13 cellular contexts compared by ENCODE assay signal in genomic region chr17:19361326-19361725, GRCh38. TPM values are rescaled to one million over a fixed set of nuclear protein-coding genes. Genes with fewer than 3 reads are reported as not detected.
DNase-seq lines count a peak whose midpoint lies in the region; ATAC-seq, FAIRE-seq and TF ChIP-seq lines count a peak whose summit lies in the region.
"Had no signal": no experiment of that assay in that cellular context is flagged by ENCODE, and none has a peak within 500 bp of the region (broad histone marks: within the 10 kb centered on the region; RNA-seq: fewer than 3 reads in every experiment).

No MANE protein-coding gene starts in this region.

- H3K79me2 ChIP-seq in HepG2 (ENCODE audit: insufficient read depth, low read length): peaks cover 7% of the 10 kb centered on the region

- in situ Hi-C loops in HepG2 (cut with HindIII; ENCODE audit: extremely low pct_ligation_motif_present, low pct_unique_long_range_greater_than_20kb): loop anchor here (5.0 to 10.0 kb wide), 2 partner anchors 86 to 403 kb away; no protein-coding TSS in a partner anchor

- H3K27me3 Mint-ChIP-seq in activated CD4-positive, alpha-beta memory T cell treated with anti-CD3 and anti-CD28 coated beads for 36 hours: peaks cover 4% of the 10 kb centered on the region
- H3K27me3 Mint-ChIP-seq in immature natural killer cell (ENCODE audit: low read depth in 3 of 3): peaks cover 7 to 15% (median 8%) of the 10 kb centered on the region in 3 donors

- H3K4me1 ChIP-seq in HepG2 (ENCODE audit: insufficient read depth, low read length): peaks cover 46% of the 10 kb centered on the region
- peaks cover 0 to 8% (median 3%) of the 10 kb centered on the region in 4 donors for H3K4me1 ChIP-seq in right lobe of liver
- H3K4me1 ChIP-seq in aorta (ENCODE audit: control insufficient read depth in 1 of 2, insufficient read depth in 2 of 2, low read length in 2 of 2): no peaks in the 10 kb centered on the region

- CTCF ChIA-PET in HepG2 (lab: Yijun Ruan, JAX; ENCODE audit: low intra/inter-chr PET ratio, low total read pairs): no interaction called here
- CTCF ChIA-PET in activated CD4-positive, alpha-beta memory T cell treated with anti-CD3 and anti-CD28 coated beads for 36 hours (lab: Charles Lee): interaction anchor here (2.9 to 5.9 kb wide), 2 partner anchors 86 to 93 kb away, joined by 14 to 164 read pairs; no protein-coding TSS in a partner anchor

- no peaks in the 10 kb centered on the region for H3K36me3 Mint-ChIP-seq in activated CD4-positive, alpha-beta memory T cell treated with anti-CD3 and anti-CD28 coated beads for 36 hours
- peaks cover 0 to 8% (median 6%) of the 10 kb centered on the region in 3 donors for H3K36me3 Mint-ChIP-seq in immature natural killer cell

- H3K9ac ChIP-seq in HepG2 (ENCODE audit: insufficient read depth, low read depth, low read length): peak overlapping the region; percentile 84

- no peak for TF ChIP-seq RAD21 in HepG2 (CRISPR knock-in tag; IDR thresholded peaks at IDR 0.05)

- POLR2A ChIA-PET in HepG2 (lab: Yijun Ruan, JAX): interaction anchor here (2.7 to 2.9 kb wide), 2 partner anchors 16 to 23 kb away, joined by 39 to 42 read pairs; partner anchors contain the start of gene MAPK7
- POLR2A ChIA-PET in activated CD4-positive, alpha-beta memory T cell treated with anti-CD3 and anti-CD28 coated beads for 36 hours (lab: Charles Lee): no interaction called here

- intact Hi-C loops in HepG2 (cut with micrococcal nuclease; ENCODE audit: unreplicated experiment): no loop called here
- intact Hi-C loops in right lobe of liver (cut with DNase I): loop anchor here in 1 of 2 donors (10.0 kb wide), 1 partner anchor 93 kb away; no protein-coding TSS in a partner anchor
- intact Hi-C loops in activated CD4-positive, alpha-beta memory T cell treated with anti-CD3 and anti-CD28 coated beads for 36 hours (cut with micrococcal nuclease): loop anchor here (5.0 kb wide), 2 partner anchors 146 to 406 kb away; no protein-coding TSS in a partner anchor
- intact Hi-C loops in aorta (cut with DNase I): loop anchor here (5.0 to 10.0 kb wide), 5 partner anchors 86 to 401 kb away; partner anchors contain the start of gene ALDH3A2 (in 1 of the 2)

- ATAC-seq in HepG2: no peak
- no peak for ATAC-seq in right lobe of liver
- no peak for ATAC-seq in aorta (ENCODE audit: low FRiP score)

- no TSS peak for BruUV-seq in HepG2 (replicated peaks; lab: Mats Ljungman, UMichigan)

- no peak overlapping the region for H3K27ac Mint-ChIP-seq in activated CD4-positive, alpha-beta memory T cell treated with anti-CD3 and anti-CD28 coated beads for 36 hours
- peak overlapping the region in 3 of 6 donors; percentile 30 to 79 (median 58) for H3K27ac Mint-ChIP-seq in immature natural killer cell

- no peak for FAIRE-seq in HepG2 (lab: Jason Lieb, UNC)

- TF ChIP-seq EP300 in HepG2 (IDR thresholded peaks at IDR 0.05; ENCODE audit: low read depth in 2 of 2, low read length in 2 of 2) (no peak), HepG2 (CRISPR knock-in tag; IDR thresholded peaks at IDR 0.05; ENCODE audit: borderline replicate concordance) (no peak)

- H2AFZ ChIP-seq in HepG2 (ENCODE audit: low read length): no peak overlapping the region

- H3K36me3 ChIP-seq in HepG2 (replicated peaks in 1 of 2; ENCODE audit: control insufficient read depth in 1 of 2, insufficient read depth in 2 of 2, low read length in 2 of 2) (peaks cover 8 to 14% of the 10 kb centered on the region in 2 experiments; a peak in 4 of 5 replicates), right lobe of liver (no peaks in the 10 kb centered on the region), aorta (ENCODE audit: control insufficient read depth in 1 of 2, insufficient read depth in 2 of 2, low read length in 1 of 2) (no peaks in the 10 kb centered on the region)

- H3K4me2 ChIP-seq in HepG2 (ENCODE audit: low read depth, low read length): peak overlapping the region; percentile 100

- H3K4me3 ChIP-seq in HepG2 (replicated peaks in 1 of 3; ENCODE audit: insufficient read depth in 1 of 3, low read depth in 2 of 3, low read length in 3 of 3) (peak overlapping the region in 2 of 3 experiments; percentile 37 to 74), right lobe of liver (no peak overlapping the region), aorta (ENCODE audit: low read length in 2 of 2) (no peak overlapping the region)

- H3K27ac ChIP-seq in HepG2 (ENCODE audit: extremely low read length, insufficient read depth, low read length): no peak overlapping the region
- H3K27ac ChIP-seq in right lobe of liver: no peak overlapping the region
- no peak overlapping the region for H3K27ac ChIP-seq in aorta (ENCODE audit: low read depth in 1 of 2, low read length in 2 of 2)

- H3K9me3 Mint-ChIP-seq in activated CD4-positive, alpha-beta memory T cell treated with anti-CD3 and anti-CD28 coated beads for 36 hours: no peaks in the 10 kb centered on the region
- H3K9me3 Mint-ChIP-seq in immature natural killer cell: no peaks in the 10 kb centered on the region

- H3K27me3 ChIP-seq in HepG2 (ENCODE audit: control insufficient read depth in 1 of 2, insufficient read depth in 2 of 2, low read length in 2 of 2) (no peaks in the 10 kb centered on the region), right lobe of liver (no peaks in the 10 kb centered on the region), aorta (ENCODE audit: control insufficient read depth in 1 of 2, insufficient read depth in 2 of 2, low read length in 1 of 2) (no peaks in the 10 kb centered on the region)
- H3K27me3 ChIP-seq: heart right ventricle, testis had no signal

- TF ChIP-seq CTCF in HepG2 (CRISPR knock-in tag; IDR thresholded peaks at IDR 0.05) (no peak), right lobe of liver (IDR thresholded peaks at IDR 0.05) (no peak)

- WGBS in HepG2 (ENCODE audit: low lambda C conversion rate): 85% methylated on average over 6 of the region's 6 CpGs
- WGBS in right lobe of liver (ENCODE audit: insufficient coverage, low coverage, low lambda C conversion rate, missing lambda C conversion rate): 71% methylated on average over 6 of the region's 6 CpGs
- 81 to 82% methylated on average over 6 of the region's 6 CpGs for WGBS in aorta, 2 donors

- H4K20me1 ChIP-seq in HepG2 (ENCODE audit: insufficient read depth, low read length): no peaks in the 10 kb centered on the region

- DNase-seq in HepG2 (ENCODE audit: low spot score): no peak
- no peak for DNase-seq in right lobe of liver
- DNase-seq in activated CD4-positive, alpha-beta memory T cell treated with anti-CD3 and anti-CD28 coated beads for 36 hours: no peak
- DNase-seq in immature natural killer cell: no peak
- DNase-seq in aorta: peak; percentile 46 to 73
- no peak for DNase-seq in NCI-H1694 (lab: John Stamatoyannopoulos, UW)
- no peak for DNase-seq in Kasumi-1 (lab: John Stamatoyannopoulos, UW)
- DNase-seq in iPS-NIHi7 (ENCODE audit: extremely low spot score): no peak
- DNase-seq: activated CD4-positive, alpha-beta T cell treated with anti-CD3 and anti-CD28 coated beads, Interleukin-2, amount 50 U/mL, for 48 hours; cerebellar nuclear complex; heart right ventricle; stimulated activated CD4-positive, alpha-beta T cell treated with anti-CD3 and anti-CD28 coated beads, Interleukin-2, amount 100 ng/mL, for 24 hours; testis had no signal

- no peak for TF ChIP-seq POLR2A in HepG2 (IDR thresholded peaks at IDR 0.05; ENCODE audit: insufficient read depth in 1 of 2, low read depth in 2 of 2, low read length in 2 of 2)
- no peak for TF ChIP-seq POLR2A in right lobe of liver (IDR thresholded peaks at IDR 0.05)

- H3K9me3 ChIP-seq in HepG2 (ENCODE audit: low read length) (no peaks in the 10 kb centered on the region), right lobe of liver (no peaks in the 10 kb centered on the region), aorta (ENCODE audit: control insufficient read depth, low read length) (no peaks in the 10 kb centered on the region)
- H3K9me3 ChIP-seq: heart right ventricle, testis had no signal

- H3K4me1 Mint-ChIP-seq in activated CD4-positive, alpha-beta memory T cell treated with anti-CD3 and anti-CD28 coated beads for 36 hours (ENCODE audit: low read depth): peaks cover 8% of the 10 kb centered on the region
- peaks cover 36 to 40% of the 10 kb centered on the region in 2 donors for H3K4me1 Mint-ChIP-seq in immature natural killer cell

- peak overlapping the region; percentile 10 for H3K4me3 Mint-ChIP-seq in activated CD4-positive, alpha-beta memory T cell treated with anti-CD3 and anti-CD28 coated beads for 36 hours
- peak overlapping the region; percentile 51 to 74 (median 64) for H3K4me3 Mint-ChIP-seq in immature natural killer cell

RNA-seq across cellular contexts. Expression of gene B9D1, which starts 1.2 kb away (rescaled TPM):
- total RNA-seq in HepG2 (2016; rRNA removed; fragmentation: Illumina TruSeq; extraction: Trizol): 26.2 and 27.7 TPM in 2 replicates
- 7.2 and 9.1 TPM in 2 replicates for total RNA-seq in HepG2 (2016; cell fraction: cytosol; rRNA removed; fragmentation: Illumina TruSeq; extraction: Trizol; ENCODE audit: low read depth)
- total RNA-seq in HepG2 (2016; cell fraction: insoluble cytoplasmic fraction; rRNA removed; fragmentation: Illumina TruSeq; extraction: Trizol): 28.5 TPM in 2 replicates
- 9.6 and 12.5 TPM in 2 replicates for total RNA-seq in HepG2 (2016; cell fraction: membrane; rRNA removed; fragmentation: Illumina TruSeq; extraction: Trizol)
- 16.8 and 19.2 TPM in 2 replicates for total RNA-seq in HepG2 (2016; cell fraction: nucleus; rRNA removed; fragmentation: Illumina TruSeq; extraction: Trizol)
- 28.7 and 31.1 TPM in 2 replicates for polyA plus RNA-seq in HepG2 (2011; rRNA removed)
- polyA plus RNA-seq in HepG2 (2011; cell fraction: cytosol; rRNA removed): 19.7 and 34.3 TPM in 2 replicates
- 46.3 and 48.7 TPM in 2 replicates for polyA plus RNA-seq in HepG2 (2011; cell fraction: nucleus; rRNA removed)
- 11.8 and 12.8 TPM in 2 replicates for polyA plus RNA-seq in HepG2 (2012)
- 6.7 and 10.3 TPM in 2 replicates for polyA plus RNA-seq in HepG2 (2016; cell fraction: cytosol; fragmentation: Illumina TruSeq; extraction: Trizol; ENCODE audit: low read depth)
- 27.9 and 32.0 TPM in 2 replicates for polyA plus RNA-seq in HepG2 (2016; cell fraction: insoluble cytoplasmic fraction; fragmentation: Illumina TruSeq; extraction: Trizol; ENCODE audit: low read depth)
- polyA plus RNA-seq in HepG2 (2016; cell fraction: membrane; fragmentation: Illumina TruSeq; extraction: Trizol; ENCODE audit: low read depth): 6.2 and 7.2 TPM in 2 replicates
- polyA plus RNA-seq in HepG2 (2016; cell fraction: nucleus; fragmentation: Illumina TruSeq; extraction: Trizol; ENCODE audit: insufficient read depth, low read depth): 31.9 and 36.2 TPM in 2 replicates
- 24.4 and 68.8 TPM in 2 replicates for polyA minus RNA-seq in HepG2 (2011; rRNA and poly(A)+ RNA removed; ENCODE audit: low replicate concordance)
- polyA minus RNA-seq in HepG2 (2011; cell fraction: cytosol; rRNA and poly(A)+ RNA removed): 7.4 and 11.4 TPM in 2 replicates
- polyA minus RNA-seq in HepG2 (2011; cell fraction: nucleus; rRNA and poly(A)+ RNA removed): 19.1 and 22.0 TPM in 2 replicates
- 10 to 100 TPM in 2 of 6 experiments, 1 to 10 TPM in 4; 2.3 to 27.9 (median 5.7) TPM for total RNA-seq in right lobe of liver
- 1 to 10 TPM; 7.2 to 7.6 TPM for total RNA-seq in activated CD4-positive, alpha-beta memory T cell treated with anti-CD3 and anti-CD28 coated beads for 36 hours
- 1 to 10 TPM; 2.5 to 4.4 (median 2.5) TPM for polyA plus RNA-seq in immature natural killer cell
- 1 to 10 TPM; 7.3 to 8.9 TPM for total RNA-seq in aorta
- 10 to 100 TPM in 1 of 2 donors, 1 to 10 TPM in 1; 9.5 to 16.5 TPM for polyA plus RNA-seq in aorta

RNA-seq across cellular contexts. Expression of gene MAPK7, which starts 17.0 kb away (rescaled TPM):
- 2.9 and 3.7 TPM in 2 replicates for total RNA-seq in HepG2 (2016; rRNA removed; fragmentation: Illumina TruSeq; extraction: Trizol)
- total RNA-seq in HepG2 (2016; cell fraction: cytosol; rRNA removed; fragmentation: Illumina TruSeq; extraction: Trizol; ENCODE audit: low read depth): 2.7 and 3.5 TPM in 2 replicates
- 3.5 and 4.6 TPM in 2 replicates for total RNA-seq in HepG2 (2016; cell fraction: insoluble cytoplasmic fraction; rRNA removed; fragmentation: Illumina TruSeq; extraction: Trizol)
- 4.4 and 4.5 TPM in 2 replicates for total RNA-seq in HepG2 (2016; cell fraction: membrane; rRNA removed; fragmentation: Illumina TruSeq; extraction: Trizol)
- 5.1 and 5.6 TPM in 2 replicates for total RNA-seq in HepG2 (2016; cell fraction: nucleus; rRNA removed; fragmentation: Illumina TruSeq; extraction: Trizol)
- 5.9 and 6.4 TPM in 2 replicates for polyA plus RNA-seq in HepG2 (2011; rRNA removed)
- polyA plus RNA-seq in HepG2 (2011; cell fraction: cytosol; rRNA removed): 2.6 TPM in 2 replicates
- 15.5 and 19.3 TPM in 2 replicates for polyA plus RNA-seq in HepG2 (2011; cell fraction: nucleus; rRNA removed)
- 4.7 and 7.2 TPM in 2 replicates for polyA plus RNA-seq in HepG2 (2012)
- polyA plus RNA-seq in HepG2 (2016; cell fraction: cytosol; fragmentation: Illumina TruSeq; extraction: Trizol; ENCODE audit: low read depth): 2.3 and 3.1 TPM in 2 replicates
- polyA plus RNA-seq in HepG2 (2016; cell fraction: insoluble cytoplasmic fraction; fragmentation: Illumina TruSeq; extraction: Trizol; ENCODE audit: low read depth): 5.8 and 8.5 TPM in 2 replicates
- polyA plus RNA-seq in HepG2 (2016; cell fraction: membrane; fragmentation: Illumina TruSeq; extraction: Trizol; ENCODE audit: low read depth): 4.2 TPM in 2 replicates
- 12.9 and 19.5 TPM in 2 replicates for polyA plus RNA-seq in HepG2 (2016; cell fraction: nucleus; fragmentation: Illumina TruSeq; extraction: Trizol; ENCODE audit: insufficient read depth, low read depth)
- 23.8 and 23.9 TPM in 2 replicates for polyA minus RNA-seq in HepG2 (2011; rRNA and poly(A)+ RNA removed; ENCODE audit: low replicate concordance)
- polyA minus RNA-seq in HepG2 (2011; cell fraction: cytosol; rRNA and poly(A)+ RNA removed): 4.7 and 7.5 TPM in 2 replicates
- polyA minus RNA-seq in HepG2 (2011; cell fraction: nucleus; rRNA and poly(A)+ RNA removed): 20.3 and 20.4 TPM in 2 replicates
- 1 to 10 TPM; 5.7 to 9.2 (median 6.7) TPM for total RNA-seq in right lobe of liver
- total RNA-seq in activated CD4-positive, alpha-beta memory T cell treated with anti-CD3 and anti-CD28 coated beads for 36 hours: 10 to 100 TPM; 15.4 to 17.2 TPM
- 10 to 100 TPM in 1 of 3 donors, 1 to 10 TPM in 2; 3.4 to 23.0 (median 7.3) TPM for polyA plus RNA-seq in immature natural killer cell
- total RNA-seq in aorta: 10 to 100 TPM; 33.5 to 34.1 TPM
- 10 to 100 TPM in 1 of 2 donors, 1 to 10 TPM in 1; 5.4 to 25.6 TPM for polyA plus RNA-seq in aorta

RNA-seq across cellular contexts. Expression of gene MFAP4, which starts 25.7 kb away (rescaled TPM):
- total RNA-seq in HepG2 (2016; rRNA removed; fragmentation: Illumina TruSeq; extraction: Trizol) (not detected in 2 replicates), right lobe of liver (10 to 100 TPM in 2 of 6 experiments, 1 to 10 TPM in 4; 2.3 to 12.0 (median 6.5) TPM), aorta (100 to 1,000 TPM; 271 to 564 TPM)
- total RNA-seq in HepG2 (2016; cell fraction: cytosol; rRNA removed; fragmentation: Illumina TruSeq; extraction: Trizol; ENCODE audit: low read depth): not detected in 2 replicates
- total RNA-seq in HepG2 (2016; cell fraction: insoluble cytoplasmic fraction; rRNA removed; fragmentation: Illumina TruSeq; extraction: Trizol): 0.13 TPM in 1 of 2 replicates, not detected in the other
- total RNA-seq in HepG2 (2016; cell fraction: membrane; rRNA removed; fragmentation: Illumina TruSeq; extraction: Trizol): not detected in 2 replicates
- not detected in 2 replicates for total RNA-seq in HepG2 (2016; cell fraction: nucleus; rRNA removed; fragmentation: Illumina TruSeq; extraction: Trizol)
- polyA plus RNA-seq in HepG2 (2011; rRNA removed) (0.08 and 0.59 TPM in 2 replicates), immature natural killer cell (under 1 TPM in 1 of 3 donors, not detected in 2; 0.18 TPM), aorta (100 to 1,000 TPM; 324 to 793 TPM)
- polyA plus RNA-seq in HepG2 (2011; cell fraction: cytosol; rRNA removed): 0.16 and 0.23 TPM in 2 replicates
- 0.23 and 0.88 TPM in 2 replicates for polyA plus RNA-seq in HepG2 (2011; cell fraction: nucleus; rRNA removed)
- polyA plus RNA-seq in HepG2 (2012): 0.27 and 0.75 TPM in 2 replicates
- not detected in 2 replicates for polyA plus RNA-seq in HepG2 (2016; cell fraction: cytosol; fragmentation: Illumina TruSeq; extraction: Trizol; ENCODE audit: low read depth)
- polyA plus RNA-seq in HepG2 (2016; cell fraction: insoluble cytoplasmic fraction; fragmentation: Illumina TruSeq; extraction: Trizol; ENCODE audit: low read depth): not detected in 2 replicates
- not detected in 2 replicates for polyA plus RNA-seq in HepG2 (2016; cell fraction: membrane; fragmentation: Illumina TruSeq; extraction: Trizol; ENCODE audit: low read depth)
- polyA plus RNA-seq in HepG2 (2016; cell fraction: nucleus; fragmentation: Illumina TruSeq; extraction: Trizol; ENCODE audit: insufficient read depth, low read depth): not detected in 2 replicates
- 0.12 TPM in 1 of 2 replicates, not detected in the other for polyA minus RNA-seq in HepG2 (2011; rRNA and poly(A)+ RNA removed; ENCODE audit: low replicate concordance)
- 0.69 TPM in 1 of 2 replicates, not detected in the other for polyA minus RNA-seq in HepG2 (2011; cell fraction: cytosol; rRNA and poly(A)+ RNA removed)
- not detected in 2 replicates for polyA minus RNA-seq in HepG2 (2011; cell fraction: nucleus; rRNA and poly(A)+ RNA removed)
- not detected for total RNA-seq in activated CD4-positive, alpha-beta memory T cell treated with anti-CD3 and anti-CD28 coated beads for 36 hours

RNA-seq across cellular contexts. Expression of gene RNF112, which starts 49.7 kb away (rescaled TPM):
- total RNA-seq in HepG2 (2016; rRNA removed; fragmentation: Illumina TruSeq; extraction: Trizol): not detected in 2 replicates
- not detected in 2 replicates for total RNA-seq in HepG2 (2016; cell fraction: cytosol; rRNA removed; fragmentation: Illumina TruSeq; extraction: Trizol; ENCODE audit: low read depth)
- not detected in 2 replicates for total RNA-seq in HepG2 (2016; cell fraction: insoluble cytoplasmic fraction; rRNA removed; fragmentation: Illumina TruSeq; extraction: Trizol)
- not detected in 2 replicates for total RNA-seq in HepG2 (2016; cell fraction: membrane; rRNA removed; fragmentation: Illumina TruSeq; extraction: Trizol)
- not detected in 2 replicates for total RNA-seq in HepG2 (2016; cell fraction: nucleus; rRNA removed; fragmentation: Illumina TruSeq; extraction: Trizol)
- polyA plus RNA-seq in HepG2 (2011; rRNA removed): 0.01 and 0.05 TPM in 2 replicates
- 0.01 TPM in 1 of 2 replicates, not detected in the other for polyA plus RNA-seq in HepG2 (2011; cell fraction: cytosol; rRNA removed)
- 0.73 and 0.85 TPM in 2 replicates for polyA plus RNA-seq in HepG2 (2011; cell fraction: nucleus; rRNA removed)
- 0.27 and 0.52 TPM in 2 replicates for polyA plus RNA-seq in HepG2 (2012)
- polyA plus RNA-seq in HepG2 (2016; cell fraction: cytosol; fragmentation: Illumina TruSeq; extraction: Trizol; ENCODE audit: low read depth): not detected in 2 replicates
- not detected in 2 replicates for polyA plus RNA-seq in HepG2 (2016; cell fraction: insoluble cytoplasmic fraction; fragmentation: Illumina TruSeq; extraction: Trizol; ENCODE audit: low read depth)
- not detected in 2 replicates for polyA plus RNA-seq in HepG2 (2016; cell fraction: membrane; fragmentation: Illumina TruSeq; extraction: Trizol; ENCODE audit: low read depth)
- not detected in 2 replicates for polyA plus RNA-seq in HepG2 (2016; cell fraction: nucleus; fragmentation: Illumina TruSeq; extraction: Trizol; ENCODE audit: insufficient read depth, low read depth)
- polyA minus RNA-seq in HepG2 (2011; rRNA and poly(A)+ RNA removed; ENCODE audit: low replicate concordance): 0.14 TPM in 1 of 2 replicates, not detected in the other
- not detected in 2 replicates for polyA minus RNA-seq in HepG2 (2011; cell fraction: cytosol; rRNA and poly(A)+ RNA removed)
- 0.13 TPM in 1 of 2 replicates, not detected in the other for polyA minus RNA-seq in HepG2 (2011; cell fraction: nucleus; rRNA and poly(A)+ RNA removed)
- under 1 TPM; 0.12 to 0.86 (median 0.54) TPM for total RNA-seq in right lobe of liver
- total RNA-seq in activated CD4-positive, alpha-beta memory T cell treated with anti-CD3 and anti-CD28 coated beads for 36 hours: under 1 TPM; 0.86 to 0.97 TPM
- not detected for polyA plus RNA-seq in immature natural killer cell
- 1 to 10 TPM; 5.4 to 9.9 TPM for total RNA-seq in aorta
- 1 to 10 TPM; 5.1 to 7.5 TPM for polyA plus RNA-seq in aorta

Comparison
In these comparisons a context has a peak if more than half of its experiments do, and no peak if none do; other contexts are left out.
1. H3K4me3 ChIP-seq: peak in HepG2 (2 of 3); none in right lobe of liver (0 of 3) and aorta (0 of 2).
2. DNase-seq: peak in aorta (2 of 2); none in HepG2 (single experiment), right lobe of liver (0 of 3), activated CD4-positive, alpha-beta memory T cell treated with anti-CD3 and anti-CD28 coated beads for 36 hours (single experiment), immature natural killer cell (0 of 3), NCI-H1694 (single experiment), Kasumi-1 (0 of 2) and iPS-NIHi7 (single experiment).
3. RNA of gene MFAP4, which starts 25.7 kb away (total RNA-seq): 271 to 564 TPM in aorta; 2.3 to 12.0 TPM in right lobe of liver, 0.13 TPM in HepG2 and not detected in activated CD4-positive, alpha-beta memory T cell treated with anti-CD3 and anti-CD28 coated beads for 36 hours; every median in the first group is over 10 times any median in the second.